8 cellular contexts compared by ENCODE assay signal in genomic region chr7:35799846-35800717, GRCh38. TPM values are rescaled to one million over a fixed set of nuclear protein-coding genes. Genes with fewer than 3 reads are reported as not detected.
DNase-seq lines count a peak whose midpoint lies in the region; ATAC-seq and TF ChIP-seq lines count a peak whose summit lies in the region.

No MANE protein-coding gene starts in this region.

- no peaks in the 10 kb centered on the region for H3K9me2 ChIP-seq in SU-DHL-6 (replicated peaks; ENCODE audit: insufficient read depth, low read length)

- H3K27me3 ChIP-seq in SU-DHL-6 (ENCODE audit: low read length) (no peaks in the 10 kb centered on the region), right atrium auricular region (no peaks in the 10 kb centered on the region), aorta (ENCODE audit: control insufficient read depth in 1 of 2, insufficient read depth in 2 of 2, low read length in 1 of 2) (no peaks in the 10 kb centered on the region)

- 0 out of 2 replicates have a peak, but pooled peaks cover 11% of the 10 kb centered on the region for H3F3A ChIP-seq in SU-DHL-6 (ENCODE audit: insufficient read depth)

- no peaks in the 10 kb centered on the region for H3K36me3 ChIP-seq in SU-DHL-6 (ENCODE audit: low read length)
- no peaks in the 10 kb centered on the region for H3K36me3 ChIP-seq in right atrium auricular region
- no peaks in the 10 kb centered on the region for H3K36me3 ChIP-seq in aorta (ENCODE audit: control insufficient read depth in 1 of 2, insufficient read depth in 2 of 2, low read length in 1 of 2)

- WGBS in aorta, 2 donors = 1% methylated on average over 37 of the region's 37 CpGs

- intact Hi-C loops in aorta (cut with DNase I) = loop anchor here (5.0 to 10.0 kb wide), 4 partner anchors 37 to 315 kb away; no protein-coding TSS in a partner anchor

- H3K4me3 ChIP-seq in SU-DHL-6 (ENCODE audit: insufficient read depth, low read length, poor library complexity, severe bottlenecking) (peak overlapping the region; percentile 57), right atrium auricular region (peak overlapping the region; percentile 97 to 99), aorta (ENCODE audit: low read length in 2 of 2) (peak overlapping the region; percentile 14 to 75)

- H2AFZ ChIP-seq in SU-DHL-6 (ENCODE audit: low read depth, low read length, severe bottlenecking) = peak overlapping the region; percentile 76

- peak overlapping the region; percentile 82 for H3K4me2 ChIP-seq in SU-DHL-6 (ENCODE audit: low read depth, low read length, poor library complexity, severe bottlenecking)

- DNase-seq in NCI-H1417 treated with DMSO at 0.1 percent for 48 hours (lab: John Stamatoyannopoulos, UW) = peak; percentile 25
- DNase-seq in amniotic epithelial cell (ENCODE audit: low read depth) = peak; percentile 82
- peak; percentile 91 for DNase-seq in right atrium auricular region (ENCODE audit: low spot score)
- peak; percentile 64 for DNase-seq in pulmonary artery endothelial cell (ENCODE audit: low read depth, low spot score)
- peak; percentile 93 to 95 for DNase-seq in aorta

- H3K4me1 ChIP-seq in right atrium auricular region = peaks cover 0 to 29% of the 10 kb centered on the region in 2 donors
- H3K4me1 ChIP-seq in aorta (ENCODE audit: control insufficient read depth in 1 of 2, insufficient read depth in 2 of 2, low read length in 2 of 2) = peaks cover 0 to 4% of the 10 kb centered on the region in 2 donors

- H3K79me2 ChIP-seq in SU-DHL-6 (ENCODE audit: insufficient read depth, low read length) = peaks cover 40% of the 10 kb centered on the region

- peak; percentile 45 for ATAC-seq in HG02840 (IDR thresholded peaks at IDR 0.05; ENCODE audit: low FRiP score, unreplicated experiment)
- ATAC-seq in aorta (ENCODE audit: low FRiP score) = peak; percentile 90

- H3K27ac ChIP-seq in SU-DHL-6 (ENCODE audit: low read depth, low read length) = peak overlapping the region; percentile 80
- peak overlapping the region; percentile 99 to 100 for H3K27ac ChIP-seq in right atrium auricular region
- peak overlapping the region; percentile 77 to 85 for H3K27ac ChIP-seq in aorta (ENCODE audit: low read depth in 1 of 2, low read length in 2 of 2)

- H3K9me3 ChIP-seq in SU-DHL-6 (ENCODE audit: insufficient read depth, low read length) = no peaks in the 10 kb centered on the region
- H3K9me3 ChIP-seq in right atrium auricular region = no peaks in the 10 kb centered on the region
- no peaks in the 10 kb centered on the region for H3K9me3 ChIP-seq in aorta (ENCODE audit: control insufficient read depth, low read length)

- peaks cover 28% of the 10 kb centered on the region for H4K20me1 ChIP-seq in SU-DHL-6 (ENCODE audit: low read depth, low read length)

- TF ChIP-seq POLR2A in GM15510 (IDR thresholded peaks at IDR 0.05; ENCODE audit: borderline replicate concordance, extremely low read depth, insufficient read length) = peak; percentile 57

- H3K9ac ChIP-seq in SU-DHL-6 (ENCODE audit: low read length) = peak overlapping the region; percentile 94

- TF ChIP-seq CTCF in SU-DHL-6 (IDR thresholded peaks at IDR 0.05; ENCODE audit: insufficient read depth, low read length, poor library complexity, severe bottlenecking) = no peak
- no peak for TF ChIP-seq CTCF in right atrium auricular region (IDR thresholded peaks at IDR 0.05)

RNA-seq across cellular contexts. Expression of gene SEPTIN7, which starts 0.8 kb away (rescaled TPM):
- total RNA-seq in right atrium auricular region = 100 to 1,000 TPM; 155 to 171 TPM
- 152 and 299 TPM in 2 replicates for total RNA-seq in pulmonary artery endothelial cell
- total RNA-seq in aorta = 100 to 1,000 TPM; 270 to 290 TPM
- polyA plus RNA-seq in aorta = 100 to 1,000 TPM; 337 to 357 TPM

Comparison
In these comparisons a context has a peak if more than half of its experiments do, and no peak if none do; other contexts are left out.
1. Peak in every context shown above with its lines: DNase-seq, ATAC-seq, H3K4me3 ChIP-seq and H3K27ac ChIP-seq.
2. DNase-seq: peak in every context shown above with its lines; median percentile 94 in aorta; 91 in right atrium auricular region; 82 in amniotic epithelial cell; 64 in pulmonary artery endothelial cell; 25 in NCI-H1417 treated with DMSO at 0.1 percent for 48 hours.
3. H3K4me3 ChIP-seq: peak in every context shown above with its lines; median percentile 98 in right atrium auricular region; 57 in SU-DHL-6; 44 in aorta.